9 cellular contexts compared by ENCODE assay signal in genomic region chr7:7176421-7177043, GRCh38. TPM values are rescaled to one million over a fixed set of nuclear protein-coding genes. Genes with fewer than 3 reads are reported as not detected.
A peak's percentile ranks its signal among the peaks of the same experiment; 100 is the strongest.
DNase-seq lines count a peak whose midpoint lies in the region; ATAC-seq and TF ChIP-seq lines count a peak whose summit lies in the region.
"Had no signal": no experiment of that assay in that cellular context is flagged by ENCODE, and none has a peak within 500 bp of the region (broad histone marks: within the 10 kb centered on the region; RNA-seq: fewer than 3 reads in every experiment).

No MANE protein-coding gene starts in this region.

- DNase-seq in amniotic stem cell (lab: John Stamatoyannopoulos, UW), result peak; percentile 75
- no peak for DNase-seq in left colon
- no peak for DNase-seq in NK-92 treated with Interleukin-12 subunit alpha and Interleukin-12 subunit beta, amount 100 ng/mL, for 24 hours (lab: John Stamatoyannopoulos, UW)
- DNase-seq in erythroblast (lab: John Stamatoyannopoulos, UW), result no peak
- DNase-seq in BE2C, result no peak
- DNase-seq: natural killer cell had no signal

- H3K9me3 ChIP-seq in HUES6 (ENCODE audit: control insufficient read depth, insufficient read depth, low read depth, low read length) (peaks cover 16% of the 10 kb centered on the region; the same call in 1 of the 2 replicates), BE2C (no peaks in the 10 kb centered on the region)

- intact Hi-C loops in left colon (cut with DNase I, micrococcal nuclease), result no loop called here

- H3K4me3 ChIP-seq in ACC112 (ENCODE audit: low read depth, low read length) (peak overlapping the region; percentile 48), HUES6 (ENCODE audit: low read depth, low read length) (no peak overlapping the region), BE2C (ENCODE audit: low read depth, low read length) (no peak overlapping the region)

- H3K27me3 ChIP-seq in ACC112 (ENCODE audit: insufficient read depth, low read length) (no peaks in the 10 kb centered on the region), HUES6 (ENCODE audit: control insufficient read depth, insufficient read depth, low read length) (no peaks in the 10 kb centered on the region), BE2C (no peaks in the 10 kb centered on the region)

- H2AFZ ChIP-seq in ACC112 (ENCODE audit: low read length, unreplicated experiment), result peak overlapping the region; percentile 29

- peak overlapping the region; percentile 40 for H3K9ac ChIP-seq in HUES6 (ENCODE audit: low read length)

- no peak for TF ChIP-seq CTCF in BE2C (IDR thresholded peaks at IDR 0.05; ENCODE audit: low read depth, low read length)

- H3K27ac ChIP-seq in ACC112 (ENCODE audit: low read depth, low read length), result peak overlapping the region; percentile 95
- peak overlapping the region; percentile 76; the same call in 1 of the 2 replicates for H3K27ac ChIP-seq in HUES6 (ENCODE audit: low read depth, low read length)

- peaks cover 47% of the 10 kb centered on the region for H3K4me1 ChIP-seq in ACC112 (ENCODE audit: control insufficient read depth, insufficient read depth, low read length, unreplicated experiment)
- H3K4me1 ChIP-seq in HUES6 (ENCODE audit: control insufficient read depth, insufficient read depth, low read length), result peaks cover 25% of the 10 kb centered on the region
- H3K4me1 ChIP-seq in BE2C, result no peaks in the 10 kb centered on the region

- H3K79me2 ChIP-seq in ACC112 (ENCODE audit: control insufficient read depth, insufficient read depth, low read length, unreplicated experiment), result peaks cover 43% of the 10 kb centered on the region

- H3K36me3 ChIP-seq in ACC112 (ENCODE audit: insufficient read depth, low read length) (peaks cover 26% of the 10 kb centered on the region), HUES6 (ENCODE audit: control insufficient read depth, insufficient read depth, low read length) (no peaks in the 10 kb centered on the region), BE2C (no peaks in the 10 kb centered on the region)

- TF ChIP-seq POLR2A in erythroblast (IDR thresholded peaks at IDR 0.05; ENCODE audit: low read length), result no peak

- ATAC-seq in left colon, result peak; percentile 27
- ATAC-seq in GM18498 (IDR thresholded peaks at IDR 0.05; ENCODE audit: unreplicated experiment), result no peak

RNA-seq across cellular contexts. Expression of gene C1GALT1, which starts 5.8 kb away (rescaled TPM):
- total RNA-seq in left colon, result 10 to 100 TPM; 30.6 to 35.8 TPM
- polyA plus RNA-seq in BE2C (2012; ENCODE audit: insufficient read depth, insufficient read length, low read depth), result 5.9 TPM
